In the genomic region with DNA sequence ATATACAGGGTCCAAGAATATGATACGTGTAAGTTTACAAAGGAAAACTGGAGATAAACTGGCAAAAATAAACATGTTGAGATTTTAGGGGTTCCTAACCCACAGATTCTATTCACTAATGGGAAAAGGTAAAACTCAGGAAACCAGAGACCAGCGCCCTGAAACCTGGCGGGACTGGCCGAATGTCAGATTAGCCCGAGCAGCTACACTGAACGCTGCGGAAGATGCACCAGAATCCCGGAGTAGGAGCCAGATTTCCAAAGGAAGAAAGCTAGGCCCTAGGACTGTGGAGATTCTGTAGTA, we compare ENCODE assay signal across 8 cellular contexts. TPM values are rescaled to one million over a fixed set of nuclear protein-coding genes. Genes with fewer than 3 reads are reported as not detected.
DNase-seq lines count a peak whose midpoint lies in the region; ATAC-seq, FAIRE-seq and TF ChIP-seq lines count a peak whose summit lies in the region.

No MANE protein-coding gene starts in this region.

- H3K27ac ChIP-seq in A549 (peak overlapping the region; percentile 83 to 97), mesodermal cell (ENCODE audit: low read depth, low read length, severe bottlenecking) (peak overlapping the region; percentile 82)

- FAIRE-seq in A549 (lab: Jason Lieb, UNC), result no peak

- ATAC-seq in A549 (peak; percentile 66 to 72), GM19463 (IDR thresholded peaks at IDR 0.05; ENCODE audit: unreplicated experiment) (peak; percentile 16), HG03520 (IDR thresholded peaks at IDR 0.05; ENCODE audit: unreplicated experiment) (peak; percentile 25)

- under 1% methylated on average over 8 of the region's 8 CpGs for WGBS in A549 (ENCODE audit: missing lambda C conversion rate)
- 0 to 1% methylated on average over 1 to 7 of the region's 8 CpGs for WGBS in mesodermal cell (ENCODE audit: insufficient coverage in 2 of 2), 2 experiments

- CTCF ChIA-PET in A549 (lab: Yijun Ruan, JAX), result interaction anchor here (2.0 kb wide), 1 partner anchor 28 kb away, joined by 6 read pairs; no protein-coding TSS in a partner anchor

- H3K4me3 ChIP-seq in A549 (peak overlapping the region; percentile 70), cardiac fibroblast (replicated peaks in 1 of 2; ENCODE audit: low read depth in 2 of 2, low read length in 2 of 2) (peak overlapping the region; percentile 78 to 81), mesodermal cell (ENCODE audit: extremely low read depth, insufficient read depth, low read length, poor library complexity, severe bottlenecking) (peak overlapping the region; percentile 93)

- POLR2A ChIA-PET in A549 (lab: Yijun Ruan, JAX), result interaction anchor here (0.7 to 2.1 kb wide), 5 partner anchors 12 to 262 kb away, joined by 3 to 12 read pairs (median 3); a partner anchor contains a TSS

- TF ChIP-seq RAD21 in A549 (conservative IDR thresholded peaks at IDR 0.05 in 1 of 2, IDR thresholded peaks at IDR 0.05 in 1 of 2), result no peak

- peaks cover 26% of the 10 kb centered on the region for H3K4me1 ChIP-seq in A549
- peaks cover 14% of the 10 kb centered on the region for H3K4me1 ChIP-seq in mesodermal cell (ENCODE audit: control insufficient read depth, insufficient read depth, low read length, poor library complexity, severe bottlenecking)

- peaks cover 22% of the 10 kb centered on the region for H3K36me3 ChIP-seq in mesodermal cell (ENCODE audit: control insufficient read depth, insufficient read depth, low read length)

- no peak for TF ChIP-seq POLR2A in A549 (IDR thresholded peaks at IDR 0.05; ENCODE audit: low read length)

- H3K4me2 ChIP-seq in A549, result peak overlapping the region; percentile 82

- no peak for TF ChIP-seq CTCF in A549 (IDR thresholded peaks at IDR 0.05)
- TF ChIP-seq CTCF in cardiac fibroblast (IDR thresholded peaks at IDR 0.05; ENCODE audit: low read depth, low read length), result no peak

- no peak for DNase-seq in A549 (ENCODE audit: low read depth in 1 of 2, low spot score in 1 of 2)
- no peak for DNase-seq in cardiac fibroblast (ENCODE audit: low read depth in 2 of 2)
- no peak for DNase-seq in DMS53 treated with DMSO at 0.1 percent for 48 hours (lab: John Stamatoyannopoulos, UW; ENCODE audit: unreplicated experiment)
- no peak for DNase-seq in central memory CD4-positive, alpha-beta T cell
- DNase-seq in AG08395 (ENCODE audit: low spot score), result no peak

- TF ChIP-seq EP300 in A549 (IDR thresholded peaks at IDR 0.05), result no peak

- H3K9me3 ChIP-seq in A549, result no peaks in the 10 kb centered on the region
- no peaks in the 10 kb centered on the region for H3K9me3 ChIP-seq in mesodermal cell (ENCODE audit: control insufficient read depth, low read length)

TF ChIP-seq in A549, 52 proteins besides CTCF, POLR2A, EP300 and RAD21:
- TF ChIP-seq ZFP36 (IDR thresholded peaks at IDR 0.05; ENCODE audit: borderline replicate concordance, partially characterized antibody) (no peak), KDM5A (IDR thresholded peaks at IDR 0.05) (peak; percentile 68; the same call in 1 of the 2 replicates), PHF8 (IDR thresholded peaks at IDR 0.05; ENCODE audit: borderline replicate concordance, low read depth) (peak; percentile 61)

RNA-seq across cellular contexts. Expression of a gene that starts 0.7 kb away (rescaled TPM):
- polyA plus RNA-seq in A549 (2011; rRNA removed), result 122 and 152 TPM in 2 replicates
- polyA plus RNA-seq in A549 (2012; cell fraction: cytosol; rRNA removed), result 20.2 and 20.8 TPM in 2 replicates
- 16.6 and 23.3 TPM in 2 replicates for polyA plus RNA-seq in A549 (2012; cell fraction: nucleus; rRNA removed)
- polyA plus RNA-seq in A549 (2017; fragmentation: RNase III; extraction: RNeasy Plus Mini Kit Qiagen cat#74134 plus additional on column Dnase treatment), result 53.5 to 65.5 TPM (median 53.6 TPM) in 3 replicates
- polyA minus RNA-seq in A549 (2011; rRNA and poly(A)+ RNA removed), result 61.5 and 124 TPM in 2 replicates
- polyA plus RNA-seq in mesodermal cell (2013, experiment 1 of 2), result 39.7 TPM
- 44.7 TPM for polyA plus RNA-seq in mesodermal cell (2013, experiment 2 of 2)

Comparison
In these comparisons a context has a peak if more than half of its experiments do, and no peak if none do; other contexts are left out.
1. ATAC-seq: peak in every context shown above with its lines; median percentile 69 in A549; 25 in HG03520; 16 in GM19463.